23 cellular contexts compared by ENCODE assay signal in genomic region chr2:15622614-15623480, GRCh38.
"Had no signal": no experiment of that assay in that cellular context is flagged by ENCODE, and none has a peak within 500 bp of the region (broad histone marks: within the 10 kb centered on the region; RNA-seq: fewer than 3 reads in every experiment).

No MANE protein-coding gene starts in this region.

- H3K4me2 ChIP-seq: hepatocyte had no signal

- ATAC-seq: foreskin keratinocyte, gastroesophageal sphincter, heart left ventricle, left cardiac atrium, left lung, left ventricle myocardium superior, lower lobe of right lung, mucosa of descending colon had no signal

- H3K27ac ChIP-seq: coronary artery, dorsolateral prefrontal cortex, esophagus muscularis mucosa, foreskin keratinocyte, gastroesophageal sphincter, heart left ventricle, hepatocyte, left lung, lower lobe of right lung had no signal

- H3K27ac Mint-ChIP-seq: immature natural killer cell, mesothelial cell of epicardium had no signal

- H3K4me1 ChIP-seq: esophagus muscularis mucosa, foreskin keratinocyte, gastroesophageal sphincter, heart left ventricle, left lung, lower lobe of right lung had no signal

- H3K9me3 Mint-ChIP-seq: immature natural killer cell had no signal

- H3K9me3 ChIP-seq: esophagus muscularis mucosa, gastroesophageal sphincter, heart left ventricle, left lung, lower lobe of right lung, mucosa of descending colon had no signal

- FAIRE-seq: colon, endothelial cell of umbilical vein, frontal cortex, keratinocyte had no signal

- H3K27me3 ChIP-seq: dorsolateral prefrontal cortex, esophagus muscularis mucosa, foreskin keratinocyte, gastroesophageal sphincter, heart left ventricle, hepatocyte, left lung had no signal

- DNase-seq: dermis blood vessel endothelial cell; dorsolateral prefrontal cortex; effector CD4-positive, alpha-beta T cell; effector memory CD4-positive, alpha-beta T cell; foreskin keratinocyte; heart left ventricle; hypothalamus; immature natural killer cell; left cardiac atrium; left lung; left ventricle myocardium superior; lower lobe of right lung; mesenchymal stem cell; mucosa of descending colon had no signal

- H3K4me3 ChIP-seq: coronary artery, dorsolateral prefrontal cortex, esophagus muscularis mucosa, gastroesophageal sphincter, heart left ventricle, hepatocyte, left lung, lower lobe of right lung, mucosa of descending colon had no signal

- H3K4me3 Mint-ChIP-seq: immature natural killer cell, mesothelial cell of epicardium had no signal
